ENCODE assay signal across 8 cellular contexts in genomic region chrX:18353931-18354368, GRCh38. TPM values are rescaled to one million over a fixed set of nuclear protein-coding genes. Genes with fewer than 3 reads are reported as not detected.
DNase-seq lines count a peak whose midpoint lies in the region; ATAC-seq and TF ChIP-seq lines count a peak whose summit lies in the region.

No MANE protein-coding gene starts in this region.

- POLR2A ChIA-PET in Caco-2 (lab: Charles Lee): interaction anchor here (0.8 kb wide), 1 partner anchor 26 kb away, joined by 3 read pairs; no protein-coding TSS in a partner anchor

- intact Hi-C loops in Caco-2 (cut with micrococcal nuclease; ENCODE audit: unreplicated experiment) (no loop called here), sigmoid colon (cut with DNase I) (no loop called here)

- no peaks in the 10 kb centered on the region for H3K9me3 Mint-ChIP-seq in Caco-2 (ENCODE audit: unreplicated experiment)
- H3K9me3 Mint-ChIP-seq in activated naive CD4-positive, alpha-beta T cell treated with anti-CD3 and anti-CD28 coated beads, Interleukin-2, amount 10 ng/mL, durations not matched to agents 7 days and 5 days: no peaks in the 10 kb centered on the region

- TF ChIP-seq EP300 in sigmoid colon (IDR thresholded peaks at IDR 0.05): no peak

- H3K4me3 ChIP-seq in Caco-2 (ENCODE audit: low read depth, low read length) (peak overlapping the region; percentile 82), right atrium auricular region (peak overlapping the region; percentile 43 to 57), sigmoid colon (peak overlapping the region; percentile 42 to 60 (median 56))

- peak overlapping the region; percentile 76 for H3K27ac Mint-ChIP-seq in Caco-2 (ENCODE audit: unreplicated experiment)
- no peak overlapping the region for H3K27ac Mint-ChIP-seq in activated naive CD4-positive, alpha-beta T cell treated with anti-CD3 and anti-CD28 coated beads, Interleukin-2, amount 10 ng/mL, durations not matched to agents 7 days and 5 days

- BruUV-seq in Caco-2 (replicated peaks; lab: Mats Ljungman, UMichigan): no TSS peak

- H3K4me1 Mint-ChIP-seq in Caco-2 (ENCODE audit: low read depth, unreplicated experiment): peaks cover 9% of the 10 kb centered on the region
- H3K4me1 Mint-ChIP-seq in activated naive CD4-positive, alpha-beta T cell treated with anti-CD3 and anti-CD28 coated beads, Interleukin-2, amount 10 ng/mL, durations not matched to agents 7 days and 5 days: peaks cover 11% of the 10 kb centered on the region

- CTCF ChIA-PET in Caco-2 (lab: Charles Lee): no interaction called here
- CTCF ChIA-PET in activated naive CD4-positive, alpha-beta T cell treated with anti-CD3 and anti-CD28 coated beads, Interleukin-2, amount 10 ng/mL, durations not matched to agents 7 days and 5 days (lab: Charles Lee): interaction anchor here (1.2 kb wide), 1 partner anchor 980 kb away, joined by 3 read pairs; no protein-coding TSS in a partner anchor

- DNase-seq in Caco-2 (peak; percentile 41 to 64), NCI-H128 (lab: John Stamatoyannopoulos, UW; ENCODE audit: unreplicated experiment) (peak; percentile 5), right atrium auricular region (ENCODE audit: low spot score) (no peak), sigmoid colon (no peak), GM19238 (ENCODE audit: insufficient read length, low spot score) (no peak)
- peak; percentile 34 for DNase-seq in activated naive CD4-positive, alpha-beta T cell treated with anti-CD3 and anti-CD28 coated beads, Interleukin-2, amount 10 ng/mL, durations not matched to agents 7 days and 5 days

- H3K4me3 Mint-ChIP-seq in Caco-2 (ENCODE audit: unreplicated experiment): peak overlapping the region; percentile 76
- peak overlapping the region; percentile 68 for H3K4me3 Mint-ChIP-seq in activated naive CD4-positive, alpha-beta T cell treated with anti-CD3 and anti-CD28 coated beads, Interleukin-2, amount 10 ng/mL, durations not matched to agents 7 days and 5 days

- no peak for ATAC-seq in HG02973 (IDR thresholded peaks at IDR 0.05; ENCODE audit: unreplicated experiment)
- ATAC-seq in GM19328 (IDR thresholded peaks at IDR 0.05; ENCODE audit: unreplicated experiment): no peak

- no peak overlapping the region for H3K27ac ChIP-seq in right atrium auricular region
- peak overlapping the region; percentile 62 to 76 (median 72) for H3K27ac ChIP-seq in sigmoid colon

- TF ChIP-seq CTCF in Caco-2 (IDR thresholded peaks at IDR 0.05; ENCODE audit: insufficient read depth in 1 of 2, low read depth in 1 of 2, low read length in 1 of 2, severe bottlenecking in 1 of 2, unreplicated experiment in 1 of 2): peak in 1 of 2 experiments; percentile 8
- peak in 1 of 2 donors; percentile 24 for TF ChIP-seq CTCF in right atrium auricular region (IDR thresholded peaks at IDR 0.05)
- TF ChIP-seq CTCF in sigmoid colon (IDR thresholded peaks at IDR 0.05): no peak

- H3K9me3 ChIP-seq in Caco-2 (no peaks in the 10 kb centered on the region), right atrium auricular region (no peaks in the 10 kb centered on the region), sigmoid colon (no peaks in the 10 kb centered on the region)

- H3K27me3 ChIP-seq in Caco-2 (replicated peaks; ENCODE audit: control insufficient read depth, insufficient read depth, low read length): no peaks in the 10 kb centered on the region
- H3K27me3 ChIP-seq in right atrium auricular region: no peaks in the 10 kb centered on the region
- H3K27me3 ChIP-seq in sigmoid colon: no peaks in the 10 kb centered on the region

- WGBS in sigmoid colon, 2 donors: 0 to 1% methylated on average over 50 of the region's 50 CpGs

- no peaks in the 10 kb centered on the region for H3K4me1 ChIP-seq in Caco-2
- H3K4me1 ChIP-seq in right atrium auricular region: peaks cover 0 to 4% of the 10 kb centered on the region in 2 donors
- H3K4me1 ChIP-seq in sigmoid colon: no peaks in the 10 kb centered on the region

- no peak for TF ChIP-seq POLR2A in sigmoid colon (IDR thresholded peaks at IDR 0.05)

- H3K27me3 Mint-ChIP-seq in Caco-2 (ENCODE audit: insufficient read depth, unreplicated experiment): no peaks in the 10 kb centered on the region
- H3K27me3 Mint-ChIP-seq in activated naive CD4-positive, alpha-beta T cell treated with anti-CD3 and anti-CD28 coated beads, Interleukin-2, amount 10 ng/mL, durations not matched to agents 7 days and 5 days: peaks cover 34% of the 10 kb centered on the region

- H3K36me3 Mint-ChIP-seq in Caco-2 (ENCODE audit: insufficient read depth, unreplicated experiment): no peaks in the 10 kb centered on the region
- no peaks in the 10 kb centered on the region for H3K36me3 Mint-ChIP-seq in activated naive CD4-positive, alpha-beta T cell treated with anti-CD3 and anti-CD28 coated beads, Interleukin-2, amount 10 ng/mL, durations not matched to agents 7 days and 5 days

- H3K36me3 ChIP-seq in Caco-2 (ENCODE audit: control insufficient read depth, insufficient read depth, low read length) (no peaks in the 10 kb centered on the region), right atrium auricular region (no peaks in the 10 kb centered on the region), sigmoid colon (no peaks in the 10 kb centered on the region)

RNA-seq across cellular contexts. Expression of gene SCML2, which starts 0.5 kb away (rescaled TPM):
- total RNA-seq in Caco-2 (2022) (13.1 and 13.8 TPM in 2 replicates), right atrium auricular region (1 to 10 TPM; 1.1 to 2.3 TPM), sigmoid colon (1 to 10 TPM; 1.9 to 5.6 (median 2.4) TPM)
- 1 to 10 TPM in 2 of 3 donors, under 1 TPM in 1; 0.60 to 1.2 (median 1.1) TPM for polyA plus RNA-seq in sigmoid colon

Comparison
In these comparisons a context has a peak if more than half of its experiments do, and no peak if none do; other contexts are left out.
1. DNase-seq: peak in Caco-2 (2 of 2), NCI-H128 (single experiment) and activated naive CD4-positive, alpha-beta T cell treated with anti-CD3 and anti-CD28 coated beads, Interleukin-2, amount 10 ng/mL, durations not matched to agents 7 days and 5 days (single experiment); none in right atrium auricular region (single experiment), sigmoid colon (single experiment) and GM19238 (single experiment).
2. H3K27ac ChIP-seq: peak in sigmoid colon (4 of 4); none in right atrium auricular region (0 of 2).
3. Peak in every context shown above with its lines, with median percentiles within 50 percentile points of each other: H3K4me3 ChIP-seq.